Comparison of ENCODE assay signal across 1 cellular context in genomic region chr17:28879886-28880571, GRCh38.
TF ChIP-seq lines count a peak whose summit lies in the region.

No MANE protein-coding gene starts in this region.

TF ChIP-seq in endothelial cell of umbilical vein, 7 proteins besides CTCF, POLR2A, EP300 and RAD21 (continued from another document):
- TF ChIP-seq POLR2AphosphoS5 (IDR thresholded peaks at IDR 0.05; ENCODE audit: insufficient read depth, low read depth, low read length): no peak
